In the genomic region with DNA sequence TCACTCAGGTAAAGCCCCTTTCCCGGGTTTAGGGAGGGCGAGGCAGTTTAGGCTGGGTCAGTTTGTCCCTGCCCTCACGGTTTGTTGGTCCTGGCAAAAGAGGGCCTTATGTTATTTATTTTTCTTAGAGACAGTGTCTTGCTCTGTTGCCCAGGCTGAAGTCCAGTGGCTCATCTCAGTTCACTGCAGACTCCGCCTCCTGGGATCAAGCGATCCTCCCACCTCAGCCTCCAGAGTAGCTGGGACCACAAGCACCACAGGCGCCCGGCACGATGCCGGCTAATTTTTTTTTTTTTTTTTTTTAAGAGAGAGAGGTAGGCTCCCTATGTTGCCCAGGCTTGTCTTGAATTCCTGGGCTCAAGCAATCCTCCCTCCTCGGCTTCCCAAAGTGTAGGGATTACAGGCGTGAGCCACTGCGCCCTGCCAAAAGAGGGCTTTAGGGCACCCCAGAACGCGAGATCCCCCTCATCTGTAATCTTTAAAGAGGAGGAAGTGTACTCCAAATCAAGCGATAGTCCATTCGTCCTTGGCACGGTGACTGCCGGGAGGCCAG, we compare ENCODE assay signal across 8 cellular contexts. TPM values are rescaled to one million over a fixed set of nuclear protein-coding genes. Genes with fewer than 3 reads are reported as not detected.
DNase-seq lines count a peak whose midpoint lies in the region; ATAC-seq, FAIRE-seq and TF ChIP-seq lines count a peak whose summit lies in the region.

No MANE protein-coding gene starts in this region.

- BruUV-seq in HepG2 (replicated peaks; lab: Mats Ljungman, UMichigan) = TSS peak; percentile 88

- CTCF ChIA-PET in HepG2 (lab: Yijun Ruan, JAX; ENCODE audit: low intra/inter-chr PET ratio, low total read pairs) = no interaction called here

- peak overlapping the region; percentile 88 for H3K9ac ChIP-seq in HepG2 (ENCODE audit: insufficient read depth, low read depth, low read length)

- TF ChIP-seq EP300 in HepG2 (IDR thresholded peaks at IDR 0.05; ENCODE audit: low read depth in 2 of 2, low read length in 2 of 2) (no peak), HepG2 (CRISPR knock-in tag; IDR thresholded peaks at IDR 0.05; ENCODE audit: borderline replicate concordance) (no peak)

- no peaks in the 10 kb centered on the region for H4K20me1 ChIP-seq in HepG2 (ENCODE audit: insufficient read depth, low read length)

- H3K27me3 ChIP-seq in brain microvascular endothelial cell (replicated peaks) (no peaks in the 10 kb centered on the region), HepG2 (ENCODE audit: control insufficient read depth in 1 of 2, insufficient read depth in 2 of 2, low read length in 2 of 2) (no peaks in the 10 kb centered on the region; a peak in 1 of 5 replicates), tibial artery (peaks cover 0 to 5% of the 10 kb centered on the region in 2 donors)

- no peak for FAIRE-seq in HepG2 (lab: Jason Lieb, UNC)

- H3K36me3 ChIP-seq in brain microvascular endothelial cell (replicated peaks) (peaks cover 15% of the 10 kb centered on the region), HepG2 (replicated peaks in 1 of 2; ENCODE audit: control insufficient read depth in 1 of 2, insufficient read depth in 2 of 2, low read length in 2 of 2) (peaks cover 2 to 21% of the 10 kb centered on the region in 2 experiments; a peak in 4 of 5 replicates), tibial artery (peaks cover 24 to 29% (median 24%) of the 10 kb centered on the region in 3 donors)

- POLR2A ChIA-PET in HepG2 (lab: Yijun Ruan, JAX) = interaction anchor here (1.0 to 2.1 kb wide), 4 partner anchors 9 to 238 kb away, joined by 3 to 13 read pairs (median 4); no protein-coding TSS in a partner anchor

- peak overlapping the region; percentile 82 for H3K27ac ChIP-seq in brain microvascular endothelial cell
- H3K27ac ChIP-seq in HepG2 (ENCODE audit: extremely low read length, insufficient read depth, low read length) = peak overlapping the region; percentile 89
- peak overlapping the region; percentile 89 to 94 for H3K27ac ChIP-seq in tibial artery

- no peak for TF ChIP-seq POLR2A in HepG2 (IDR thresholded peaks at IDR 0.05; ENCODE audit: insufficient read depth in 1 of 2, low read depth in 2 of 2, low read length in 2 of 2)

- H3K4me3 ChIP-seq in Jurkat, Clone E6-1 (ENCODE audit: low read length) = peak overlapping the region; percentile 88
- H3K4me3 ChIP-seq in brain microvascular endothelial cell (ENCODE audit: low read depth, low read length) (peak overlapping the region; percentile 87), HepG2 (replicated peaks in 1 of 3; ENCODE audit: insufficient read depth in 1 of 3, low read depth in 2 of 3, low read length in 3 of 3) (peak overlapping the region; percentile 69 to 90 (median 84)), tibial artery (peak overlapping the region; percentile 66 to 79)

- DNase-seq in Jurkat, Clone E6-1 (ENCODE audit: low read depth, low spot score) = no peak
- DNase-seq in brain microvascular endothelial cell (no peak), HepG2 (ENCODE audit: low spot score) (no peak), tibial artery (no peak), SIG-M5 (lab: John Stamatoyannopoulos, UW) (no peak), cerebellum (ENCODE audit: low spot score) (no peak), iPS-NIHi7 (ENCODE audit: extremely low spot score) (no peak)

- peak overlapping the region; percentile 85 for H2AFZ ChIP-seq in HepG2 (ENCODE audit: low read length)

- intact Hi-C loops in HepG2 (cut with micrococcal nuclease; ENCODE audit: unreplicated experiment) (loop anchor here (1.0 to 5.0 kb wide), 2 partner anchors 144 to 230 kb away; partner anchors contain the start of gene ZNF33B), tibial artery (cut with DNase I; ENCODE audit: low total_unique reads) (no loop called here)

- peak overlapping the region; percentile 95 for H3K4me2 ChIP-seq in HepG2 (ENCODE audit: low read depth, low read length)

- in situ Hi-C loops in brain microvascular endothelial cell (cut with HindIII; ENCODE audit: low pct_ligation_motif_present, low sequenced_read_pairs) = no loop called here
- in situ Hi-C loops in HepG2 (cut with HindIII; ENCODE audit: extremely low pct_ligation_motif_present, low pct_unique_long_range_greater_than_20kb) = no loop called here

- peaks cover 17% of the 10 kb centered on the region for H3K79me2 ChIP-seq in HepG2 (ENCODE audit: insufficient read depth, low read length)

- H3K4me1 ChIP-seq in HepG2 (ENCODE audit: insufficient read depth, low read length) (peaks cover 21% of the 10 kb centered on the region), tibial artery (peaks cover 0 to 20% (median 5%) of the 10 kb centered on the region in 4 donors)

- TF ChIP-seq CTCF in brain microvascular endothelial cell (IDR thresholded peaks at IDR 0.05; ENCODE audit: low read depth, low read length, missing control alignments) (no peak), HepG2 (CRISPR knock-in tag; IDR thresholded peaks at IDR 0.05) (no peak), tibial artery (IDR thresholded peaks at IDR 0.05) (no peak)

- no peak for TF ChIP-seq RAD21 in HepG2 (CRISPR knock-in tag; IDR thresholded peaks at IDR 0.05)

- H3K9me3 ChIP-seq in HepG2 (ENCODE audit: low read length) (no peaks in the 10 kb centered on the region), tibial artery (no peaks in the 10 kb centered on the region)

- ATAC-seq in GM18870 (IDR thresholded peaks at IDR 0.05; ENCODE audit: unreplicated experiment) (peak; percentile 4), HepG2 (no peak)

- 39% methylated on average over 18 of the region's 18 CpGs for WGBS in HepG2 (ENCODE audit: low lambda C conversion rate)

TF ChIP-seq in HepG2, 621 proteins besides CTCF, POLR2A, EP300 and RAD21 (continues in another document):
- TF ChIP-seq BCL3 (CRISPR knock-in tag; IDR thresholded peaks at IDR 0.05) (no peak), SETDB1 (CRISPR knock-in tag; IDR thresholded peaks at IDR 0.05; ENCODE audit: borderline replicate concordance) (no peak), ZNF577 (CRISPR knock-in tag; IDR thresholded peaks at IDR 0.05; ENCODE audit: borderline replicate concordance, low read depth) (no peak), ZNF180 (CRISPR knock-in tag; IDR thresholded peaks at IDR 0.05; ENCODE audit: borderline replicate concordance, low read depth) (no peak), ZNF674 (CRISPR knock-in tag; IDR thresholded peaks at IDR 0.05; ENCODE audit: low read depth) (no peak), NR2C2 (CRISPR knock-in tag; IDR thresholded peaks at IDR 0.05; ENCODE audit: borderline replicate concordance) (no peak)
- TF ChIP-seq, protein P1, sequence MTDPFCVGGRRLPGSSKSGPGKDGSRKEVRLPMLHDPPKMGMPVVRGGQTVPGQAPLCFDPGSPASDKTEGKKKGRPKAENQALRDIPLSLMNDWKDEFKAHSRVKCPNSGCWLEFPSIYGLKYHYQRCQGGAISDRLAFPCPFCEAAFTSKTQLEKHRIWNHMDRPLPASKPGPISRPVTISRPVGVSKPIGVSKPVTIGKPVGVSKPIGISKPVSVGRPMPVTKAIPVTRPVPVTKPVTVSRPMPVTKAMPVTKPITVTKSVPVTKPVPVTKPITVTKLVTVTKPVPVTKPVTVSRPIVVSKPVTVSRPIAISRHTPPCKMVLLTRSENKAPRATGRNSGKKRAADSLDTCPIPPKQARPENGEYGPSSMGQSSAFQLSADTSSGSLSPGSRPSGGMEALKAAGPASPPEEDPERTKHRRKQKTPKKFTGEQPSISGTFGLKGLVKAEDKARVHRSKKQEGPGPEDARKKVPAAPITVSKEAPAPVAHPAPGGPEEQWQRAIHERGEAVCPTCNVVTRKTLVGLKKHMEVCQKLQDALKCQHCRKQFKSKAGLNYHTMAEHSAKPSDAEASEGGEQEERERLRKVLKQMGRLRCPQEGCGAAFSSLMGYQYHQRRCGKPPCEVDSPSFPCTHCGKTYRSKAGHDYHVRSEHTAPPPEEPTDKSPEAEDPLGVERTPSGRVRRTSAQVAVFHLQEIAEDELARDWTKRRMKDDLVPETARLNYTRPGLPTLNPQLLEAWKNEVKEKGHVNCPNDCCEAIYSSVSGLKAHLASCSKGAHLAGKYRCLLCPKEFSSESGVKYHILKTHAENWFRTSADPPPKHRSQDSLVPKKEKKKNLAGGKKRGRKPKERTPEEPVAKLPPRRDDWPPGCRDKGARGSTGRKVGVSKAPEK (CRISPR knock-in tag; IDR thresholded peaks at IDR 0.05; ENCODE audit: borderline replicate concordance) = no peak

RNA-seq across cellular contexts. Expression of gene BMS1, which starts 0.6 kb away (rescaled TPM):
- polyA plus RNA-seq in Jurkat, Clone E6-1 (2012; ENCODE audit: insufficient read depth, insufficient read length) = 23.5 TPM
- total RNA-seq in HepG2 (2016; rRNA removed; fragmentation: Illumina TruSeq; extraction: Trizol) (25.2 and 41.1 TPM in 2 replicates), cerebellum (11.5 TPM)
- total RNA-seq in HepG2 (2016; cell fraction: cytosol; rRNA removed; fragmentation: Illumina TruSeq; extraction: Trizol; ENCODE audit: low read depth) = 1.7 and 2.0 TPM in 2 replicates
- total RNA-seq in HepG2 (2016; cell fraction: insoluble cytoplasmic fraction; rRNA removed; fragmentation: Illumina TruSeq; extraction: Trizol) = 25.2 and 40.3 TPM in 2 replicates
- total RNA-seq in HepG2 (2016; cell fraction: membrane; rRNA removed; fragmentation: Illumina TruSeq; extraction: Trizol) = 4.9 TPM in 2 replicates
- total RNA-seq in HepG2 (2016; cell fraction: nucleus; rRNA removed; fragmentation: Illumina TruSeq; extraction: Trizol) = 21.4 and 22.2 TPM in 2 replicates
- 3.8 and 3.9 TPM in 2 replicates for polyA plus RNA-seq in HepG2 (2011; rRNA removed)
- polyA plus RNA-seq in HepG2 (2011; cell fraction: cytosol; rRNA removed) = 2.2 and 3.1 TPM in 2 replicates
- 4.1 and 5.5 TPM in 2 replicates for polyA plus RNA-seq in HepG2 (2011; cell fraction: nucleus; rRNA removed)
- polyA plus RNA-seq in HepG2 (2012) = 12.4 and 14.5 TPM in 2 replicates
- 0.86 and 0.88 TPM in 2 replicates for polyA plus RNA-seq in HepG2 (2016; cell fraction: cytosol; fragmentation: Illumina TruSeq; extraction: Trizol; ENCODE audit: low read depth)
- 30.1 and 30.6 TPM in 2 replicates for polyA plus RNA-seq in HepG2 (2016; cell fraction: insoluble cytoplasmic fraction; fragmentation: Illumina TruSeq; extraction: Trizol; ENCODE audit: low read depth)
- polyA plus RNA-seq in HepG2 (2016; cell fraction: membrane; fragmentation: Illumina TruSeq; extraction: Trizol; ENCODE audit: low read depth) = 1.6 and 2.0 TPM in 2 replicates
- polyA plus RNA-seq in HepG2 (2016; cell fraction: nucleus; fragmentation: Illumina TruSeq; extraction: Trizol; ENCODE audit: insufficient read depth, low read depth) = 23.1 and 25.2 TPM in 2 replicates
- polyA minus RNA-seq in HepG2 (2011; rRNA and poly(A)+ RNA removed; ENCODE audit: low replicate concordance) = 3.3 and 6.8 TPM in 2 replicates
- polyA minus RNA-seq in HepG2 (2011; cell fraction: cytosol; rRNA and poly(A)+ RNA removed) = 7.6 TPM in 2 replicates
- polyA minus RNA-seq in HepG2 (2011; cell fraction: nucleus; rRNA and poly(A)+ RNA removed) = 13.9 and 16.9 TPM in 2 replicates
